In the genomic region with DNA sequence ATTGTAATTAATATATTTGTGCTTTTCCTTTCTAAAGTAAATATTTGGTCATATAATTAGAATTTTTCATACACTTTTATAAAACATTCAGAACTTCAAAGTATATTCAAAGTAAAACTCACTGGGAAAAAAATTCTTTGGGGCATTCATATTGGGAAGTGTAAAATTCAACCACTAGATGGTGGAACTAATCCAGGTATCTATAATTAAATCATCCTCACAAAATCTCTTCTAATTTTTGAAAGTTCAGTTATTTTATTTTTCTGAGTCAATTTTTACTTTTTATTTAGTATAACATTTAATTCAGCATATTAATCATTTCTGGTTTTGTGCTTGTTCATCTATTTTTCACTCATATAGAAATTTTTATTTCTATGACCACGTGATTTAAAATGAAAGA, we compare ENCODE assay signal across 14 cellular contexts.
DNase-seq lines count a peak whose midpoint lies in the region; TF ChIP-seq lines count a peak whose summit lies in the region.
"Had no signal": no experiment of that assay in that cellular context is flagged by ENCODE, and none has a peak within 500 bp of the region (broad histone marks: within the 10 kb centered on the region; RNA-seq: fewer than 3 reads in every experiment).

No MANE protein-coding gene starts in this region.

- no peak overlapping the region for H3K27ac Mint-ChIP-seq in nephron
- H3K27ac Mint-ChIP-seq: activated CD8-positive, alpha-beta T cell treated with anti-CD3 and anti-CD28 coated beads, Interleukin-2, amount 10 ng/mL, durations not matched to agents 7 days and 5 days; activated naive CD4-positive, alpha-beta T cell treated with anti-CD3 and anti-CD28 coated beads, Interleukin-2, amount 10 ng/mL, durations not matched to agents 7 days and 5 days; T-helper 2 cell treated with Interferon-gamma antibody and Interleukin-4, amounts not matched to agents 5 μg/mL and 100 μg/mL, for 36 hours had no signal

- H3K4me3 ChIP-seq in cardiac fibroblast (replicated peaks in 1 of 2; ENCODE audit: low read depth in 2 of 2, low read length in 2 of 2): no peak overlapping the region
- H3K4me3 ChIP-seq: right atrium auricular region, suprapubic skin had no signal

- H3K36me3 Mint-ChIP-seq in nephron (ENCODE audit: low read depth): no peaks in the 10 kb centered on the region
- H3K36me3 Mint-ChIP-seq: activated naive CD4-positive, alpha-beta T cell treated with anti-CD3 and anti-CD28 coated beads, Interleukin-2, amount 10 ng/mL, durations not matched to agents 7 days and 5 days had no signal

- H3K27me3 Mint-ChIP-seq in nephron (ENCODE audit: low read depth): no peaks in the 10 kb centered on the region
- H3K27me3 Mint-ChIP-seq: activated naive CD4-positive, alpha-beta T cell treated with anti-CD3 and anti-CD28 coated beads, Interleukin-2, amount 10 ng/mL, durations not matched to agents 7 days and 5 days had no signal

- no peak for TF ChIP-seq CTCF in cardiac fibroblast (IDR thresholded peaks at IDR 0.05; ENCODE audit: low read depth, low read length)
- peak; percentile 30 to 63 (median 37) for TF ChIP-seq CTCF in nephron (IDR thresholded peaks at IDR 0.05; ENCODE audit: unreplicated experiment in 3 of 3)

- no peak overlapping the region for H3K4me3 Mint-ChIP-seq in nephron
- H3K4me3 Mint-ChIP-seq: activated CD8-positive, alpha-beta T cell treated with anti-CD3 and anti-CD28 coated beads, Interleukin-2, amount 10 ng/mL, durations not matched to agents 7 days and 5 days; activated naive CD4-positive, alpha-beta T cell treated with anti-CD3 and anti-CD28 coated beads, Interleukin-2, amount 10 ng/mL, durations not matched to agents 7 days and 5 days; T-helper 2 cell treated with Interferon-gamma antibody and Interleukin-4, amounts not matched to agents 5 μg/mL and 100 μg/mL, for 36 hours had no signal

- no peaks in the 10 kb centered on the region for H3K9me3 Mint-ChIP-seq in nephron
- H3K9me3 Mint-ChIP-seq: activated naive CD4-positive, alpha-beta T cell treated with anti-CD3 and anti-CD28 coated beads, Interleukin-2, amount 10 ng/mL, durations not matched to agents 7 days and 5 days; T-helper 2 cell treated with Interferon-gamma antibody and Interleukin-4, amounts not matched to agents 5 μg/mL and 100 μg/mL, for 36 hours had no signal

- DNase-seq in DMS53 treated with DMSO at 0.1 percent for 48 hours (lab: John Stamatoyannopoulos, UW; ENCODE audit: unreplicated experiment): peak; percentile 25
- DNase-seq in NCI-H146 (lab: John Stamatoyannopoulos, UW): peak; percentile 21
- peak; percentile 11 to 20 for DNase-seq in cardiac fibroblast (ENCODE audit: low read depth in 2 of 2)
- DNase-seq in stimulated activated naive CD4-positive, alpha-beta T cell (lab: John Stamatoyannopoulos, UW): no peak
- no peak for DNase-seq in SKM-1 treated with dmso at 0.1 percent for 144 hours (lab: John Stamatoyannopoulos, UW; ENCODE audit: unreplicated experiment)
- no peak for DNase-seq in COR-L47 (lab: John Stamatoyannopoulos, UW)
- no peak for DNase-seq in HK-2 (ENCODE audit: unreplicated experiment)
- DNase-seq: activated CD8-positive, alpha-beta T cell treated with anti-CD3 and anti-CD28 coated beads, Interleukin-2, amount 10 ng/mL, durations not matched to agents 7 days and 5 days; activated naive CD4-positive, alpha-beta T cell treated with anti-CD3 and anti-CD28 coated beads, Interleukin-2, amount 10 ng/mL, durations not matched to agents 7 days and 5 days; DND-41 had no signal

- H3K4me1 Mint-ChIP-seq in nephron: no peaks in the 10 kb centered on the region
- H3K4me1 Mint-ChIP-seq: activated naive CD4-positive, alpha-beta T cell treated with anti-CD3 and anti-CD28 coated beads, Interleukin-2, amount 10 ng/mL, durations not matched to agents 7 days and 5 days had no signal

Comparison
In these comparisons a context has a peak if more than half of its experiments do, and no peak if none do; other contexts are left out.
1. DNase-seq: peak in DMS53 treated with DMSO at 0.1 percent for 48 hours (single experiment), NCI-H146 (single experiment) and cardiac fibroblast (2 of 2); none in stimulated activated naive CD4-positive, alpha-beta T cell (0 of 6), SKM-1 treated with dmso at 0.1 percent for 144 hours (single experiment), COR-L47 (single experiment) and HK-2 (single experiment).